ENCODE assay signal across 8 cellular contexts in genomic region chr22:35313311-35314121, GRCh38. TPM values are rescaled to one million over a fixed set of nuclear protein-coding genes. Genes with fewer than 3 reads are reported as not detected.
DNase-seq lines count a peak whose midpoint lies in the region; ATAC-seq, FAIRE-seq and TF ChIP-seq lines count a peak whose summit lies in the region.

No MANE protein-coding gene starts in this region.

- POLR2A ChIA-PET in HEK293T (lab: Yijun Ruan, JAX): interaction anchor here (0.6 to 1.1 kb wide), 2 partner anchors 14 to 25 kb away, joined by 3 read pairs; partner anchors contain the start of gene TOM1

- H3K27me3 ChIP-seq in skeletal muscle satellite cell (ENCODE audit: control insufficient read depth, insufficient read depth, low read length): no peaks in the 10 kb centered on the region

- DNase-seq in A172 (ENCODE audit: low spot score) (peak; percentile 87), H54 (ENCODE audit: insufficient read length, low spot score) (peak; percentile 63), T-helper 22 cell (ENCODE audit: low read depth) (peak; percentile 14), fibroblast of peridontal ligament (ENCODE audit: extremely low read depth) (peak; percentile 70), HEK293T (ENCODE audit: extremely low spot score) (no peak), GDM1 (lab: John Stamatoyannopoulos, UW) (no peak)

- TF ChIP-seq POLR2A in H54 (IDR thresholded peaks at IDR 0.05; ENCODE audit: low read depth, low read length): no peak

- CTCF ChIA-PET in HEK293T (lab: Yijun Ruan, JAX): no interaction called here

- peak overlapping the region; percentile 68 for H3K4me2 ChIP-seq in skeletal muscle satellite cell (ENCODE audit: low read length)

- H3K4me1 ChIP-seq in skeletal muscle satellite cell (ENCODE audit: control insufficient read depth, insufficient read depth, low read length): peaks cover 46% of the 10 kb centered on the region

- no peaks in the 10 kb centered on the region for H3K9me3 ChIP-seq in skeletal muscle satellite cell (replicated peaks; ENCODE audit: low read length)

- H3K36me3 ChIP-seq in skeletal muscle satellite cell (ENCODE audit: insufficient read depth, low read length): peaks cover 12% of the 10 kb centered on the region

- FAIRE-seq in H54 (lab: Jason Lieb, UNC): no peak

- H3K4me3 ChIP-seq in skeletal muscle satellite cell (ENCODE audit: low read length): peak overlapping the region; percentile 24

- H3K9ac ChIP-seq in skeletal muscle satellite cell (ENCODE audit: low read depth, low read length): peak overlapping the region; percentile 69

- no peak for ATAC-seq in GM21717 (IDR thresholded peaks at IDR 0.05; ENCODE audit: unreplicated experiment)

TF ChIP-seq in HEK293T, 16 proteins besides CTCF, POLR2A, EP300 and RAD21:
- TF ChIP-seq SUZ12 (IDR thresholded peaks at IDR 0.05) (no peak), ARNT (IDR thresholded peaks at IDR 0.05) (no peak), FOXM1 (IDR thresholded peaks at IDR 0.05; ENCODE audit: borderline replicate concordance) (no peak), ZNF384 (IDR thresholded peaks at IDR 0.05) (no peak), NFRKB (IDR thresholded peaks at IDR 0.05) (no peak), HDGF (IDR thresholded peaks at IDR 0.05; ENCODE audit: borderline replicate concordance) (no peak), TARDBP (IDR thresholded peaks at IDR 0.05) (no peak), ELF4 (IDR thresholded peaks at IDR 0.05) (no peak), FOXA1 (IDR thresholded peaks at IDR 0.05) (no peak), LEF1 (IDR thresholded peaks at IDR 0.05; ENCODE audit: borderline replicate concordance) (no peak), CTBP1 (IDR thresholded peaks at IDR 0.05; ENCODE audit: borderline replicate concordance) (no peak), SP1 (IDR thresholded peaks at IDR 0.05) (no peak), BHLHE40 (IDR thresholded peaks at IDR 0.05; ENCODE audit: borderline replicate concordance) (no peak), L3MBTL2 (conservative IDR thresholded peaks at IDR 0.05) (no peak)
- TF ChIP-seq, protein P1, sequence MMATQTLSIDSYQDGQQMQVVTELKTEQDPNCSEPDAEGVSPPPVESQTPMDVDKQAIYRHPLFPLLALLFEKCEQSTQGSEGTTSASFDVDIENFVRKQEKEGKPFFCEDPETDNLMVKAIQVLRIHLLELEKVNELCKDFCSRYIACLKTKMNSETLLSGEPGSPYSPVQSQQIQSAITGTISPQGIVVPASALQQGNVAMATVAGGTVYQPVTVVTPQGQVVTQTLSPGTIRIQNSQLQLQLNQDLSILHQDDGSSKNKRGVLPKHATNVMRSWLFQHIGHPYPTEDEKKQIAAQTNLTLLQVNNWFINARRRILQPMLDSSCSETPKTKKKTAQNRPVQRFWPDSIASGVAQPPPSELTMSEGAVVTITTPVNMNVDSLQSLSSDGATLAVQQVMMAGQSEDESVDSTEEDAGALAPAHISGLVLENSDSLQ (IDR thresholded peaks at IDR 0.05): no peak

RNA-seq across cellular contexts. Expression of gene TOM1, which starts 13.8 kb away (rescaled TPM):
- 23.4 and 24.0 TPM in 2 replicates for total RNA-seq in A172 (2014; rRNA removed; shearing (Covaris generic))
- total RNA-seq in skeletal muscle satellite cell (2012; rRNA removed): 33.0 and 38.0 TPM in 2 replicates

RNA-seq across cellular contexts. Expression of gene HMGXB4, which starts 56.2 kb away (rescaled TPM):
- total RNA-seq in A172 (2014; rRNA removed; shearing (Covaris generic)): 9.7 and 12.9 TPM in 2 replicates
- total RNA-seq in skeletal muscle satellite cell (2012; rRNA removed): 11.6 and 16.2 TPM in 2 replicates

Comparison
In these comparisons a context has a peak if more than half of its experiments do, and no peak if none do; other contexts are left out.
1. DNase-seq: peak in A172 (single experiment), H54 (single experiment), T-helper 22 cell (single experiment) and fibroblast of peridontal ligament (single experiment); none in HEK293T (single experiment) and GDM1 (single experiment).